ENCODE assay signal across 20 cellular contexts in genomic region chr15:98790270-98790669, GRCh38.
DNase-seq lines count a peak whose midpoint lies in the region; ATAC-seq and TF ChIP-seq lines count a peak whose summit lies in the region.
"Had no signal": no experiment of that assay in that cellular context is flagged by ENCODE, and none has a peak within 500 bp of the region (broad histone marks: within the 10 kb centered on the region; RNA-seq: fewer than 3 reads in every experiment).

No MANE protein-coding gene starts in this region.

- no peaks in the 10 kb centered on the region for H3K27me3 ChIP-seq in A673 (replicated peaks; ENCODE audit: insufficient read depth, low read depth, low read length, poor library complexity)
- H3K27me3 ChIP-seq in H9 (ENCODE audit: insufficient read depth, low read length): no peaks in the 10 kb centered on the region
- H3K27me3 ChIP-seq in endocrine pancreas (ENCODE audit: control insufficient read depth, insufficient read depth, low read length): no peaks in the 10 kb centered on the region
- no peaks in the 10 kb centered on the region for H3K27me3 ChIP-seq in trophoblast cell (ENCODE audit: insufficient read depth, low read length)

- CTCF ChIA-PET in A673 (lab: Charles Lee): no interaction called here

- H2BK15ac ChIP-seq in H9 (ENCODE audit: low read depth, low read length): no peak overlapping the region

- H4K91ac ChIP-seq in H9 (ENCODE audit: insufficient read length, low read depth, low read length) (no peak overlapping the region), trophoblast cell (ENCODE audit: low read depth, low read length) (no peak overlapping the region)

- POLR2A ChIA-PET in A673 (lab: Charles Lee; ENCODE audit: low non-redundant PET): interaction anchor here (0.6 kb wide), 1 partner anchor 61 kb away, joined by 3 read pairs; no protein-coding TSS in a partner anchor

- no peaks in the 10 kb centered on the region for H3K36me3 ChIP-seq in A673 (ENCODE audit: insufficient read depth, low read length, poor library complexity, severe bottlenecking)
- H3K36me3 ChIP-seq in endocrine pancreas (ENCODE audit: control insufficient read depth, insufficient read depth, low read length): no peaks in the 10 kb centered on the region
- H3K36me3 ChIP-seq in trophoblast cell (ENCODE audit: control insufficient read depth in 1 of 2, insufficient read depth in 2 of 2, low read length in 2 of 2): peaks cover 0 to 2% of the 10 kb centered on the region in 2 experiments

- H3K4ac ChIP-seq in H9 (ENCODE audit: low read depth, low read length): no peak overlapping the region
- H3K4ac ChIP-seq in trophoblast cell (ENCODE audit: low read depth, low read length): peak overlapping the region; percentile 84

- no peaks in the 10 kb centered on the region for H3K23me2 ChIP-seq in H9 (ENCODE audit: insufficient read length, low read depth, low read length, poor library complexity, severe bottlenecking)

- H2BK20ac ChIP-seq in H9 (ENCODE audit: low read depth, low read length, poor library complexity, severe bottlenecking): no peak overlapping the region

- no peaks in the 10 kb centered on the region for H3K9me3 ChIP-seq in A673 (ENCODE audit: low read depth, low read length, poor library complexity, severe bottlenecking)
- H3K9me3 ChIP-seq in H9 (ENCODE audit: control insufficient read depth, low read depth, low read length): no peaks in the 10 kb centered on the region
- H3K9me3 ChIP-seq in endocrine pancreas (ENCODE audit: control insufficient read depth, low read length): no peaks in the 10 kb centered on the region
- no peaks in the 10 kb centered on the region for H3K9me3 ChIP-seq in trophoblast cell (ENCODE audit: insufficient read depth, low read depth, low read length)

- H2AFZ ChIP-seq in H9 (ENCODE audit: low read length) (no peak overlapping the region), trophoblast cell (ENCODE audit: insufficient read depth, low read length, poor library complexity) (no peak overlapping the region)

- H2BK12ac ChIP-seq in H9 (ENCODE audit: insufficient read length, low read depth, low read length) (no peak overlapping the region), trophoblast cell (ENCODE audit: low read length) (no peak overlapping the region)

- H2BK120ac ChIP-seq in H9 (ENCODE audit: low read depth, low read length, poor library complexity, severe bottlenecking): no peak overlapping the region
- no peak overlapping the region for H2BK120ac ChIP-seq in trophoblast cell (ENCODE audit: insufficient read depth, low read length, poor library complexity)

- no peaks in the 10 kb centered on the region for H3K27me3 Mint-ChIP-seq in H9 (ENCODE audit: low read depth)
- no peaks in the 10 kb centered on the region for H3K27me3 Mint-ChIP-seq in activated T-cell treated with anti-CD3 and anti-CD28 coated beads, Interleukin-2, amount 50 U/mL, for 72 hours (ENCODE audit: low read depth)

- BruUV-seq in A673 (replicated peaks; lab: Mats Ljungman, UMichigan): no TSS peak

- H3K4me1 Mint-ChIP-seq in H9: peaks cover 87 to 92% of the 10 kb centered on the region in 2 experiments
- H3K4me1 Mint-ChIP-seq in activated T-cell treated with anti-CD3 and anti-CD28 coated beads, Interleukin-2, amount 50 U/mL, for 72 hours (ENCODE audit: low read depth): peaks cover 69% of the 10 kb centered on the region
- peaks cover 21% of the 10 kb centered on the region for H3K4me1 Mint-ChIP-seq in stimulated activated effector memory CD8-positive, alpha-beta T cell treated with anti-CD3 and anti-CD28 coated beads, Interleukin-12 subunit alpha, Interleukin-12 subunit beta, amount 100 ng/mL, for 72 hours

- H3K27ac ChIP-seq in A673 (ENCODE audit: low read depth, low read length, poor library complexity, severe bottlenecking): peak overlapping the region; percentile 36
- no peak overlapping the region for H3K27ac ChIP-seq in H9 (ENCODE audit: insufficient read length, low read depth, low read length)
- H3K27ac ChIP-seq in trophoblast cell (ENCODE audit: low read depth, low read length): no peak overlapping the region

- H4K8ac ChIP-seq in H9 (replicated peaks; ENCODE audit: insufficient read length, low read depth, low read length) (no peak overlapping the region), trophoblast cell (ENCODE audit: low read depth, low read length) (peak overlapping the region; percentile 55)

- no peak for ATAC-seq in activated T-cell treated with anti-CD3 and anti-CD28 coated beads, Interleukin-2, amount 50 U/mL, for 72 hours (replicated peaks in 1 of 2)
- no peak for ATAC-seq in HG02588 (IDR thresholded peaks at IDR 0.05; ENCODE audit: unreplicated experiment)
- ATAC-seq in stimulated activated effector memory CD8-positive, alpha-beta T cell treated with anti-CD3 and anti-CD28 coated beads, Interleukin-12 subunit alpha, Interleukin-12 subunit beta, amount 100 ng/mL, for 72 hours: no peak
- ATAC-seq: SK-N-SH treated with all-trans-retinoic acid at 6 μM for 48 hours had no signal

- peaks cover 12% of the 10 kb centered on the region for H3K79me1 ChIP-seq in H9 (ENCODE audit: insufficient read depth, low read depth, low read length, poor library complexity, severe bottlenecking)
- no peaks in the 10 kb centered on the region for H3K79me1 ChIP-seq in trophoblast cell (ENCODE audit: low read length)

- H3K14ac ChIP-seq in H9 (ENCODE audit: insufficient read depth, low read length) (no peak overlapping the region), trophoblast cell (ENCODE audit: low read length) (no peak overlapping the region)

- TF ChIP-seq CTCF in A673 (conservative IDR thresholded peaks at IDR 0.05; ENCODE audit: low read depth, low read length) (no peak), H9 (conservative IDR thresholded peaks at IDR 0.05) (no peak)

- H3K4me2 ChIP-seq in H9 (ENCODE audit: insufficient read depth, insufficient read length, low read length): no peak overlapping the region
- no peak overlapping the region for H3K4me2 ChIP-seq in trophoblast cell (ENCODE audit: low read length)

- H3K27ac Mint-ChIP-seq in H9: peak overlapping the region; percentile 14 to 63 (median 28); a peak in 2 of 7 replicates
- no peak overlapping the region for H3K27ac Mint-ChIP-seq in activated T-cell treated with anti-CD3 and anti-CD28 coated beads, Interleukin-2, amount 50 U/mL, for 72 hours
- H3K27ac Mint-ChIP-seq in stimulated activated effector memory CD8-positive, alpha-beta T cell treated with anti-CD3 and anti-CD28 coated beads, Interleukin-12 subunit alpha, Interleukin-12 subunit beta, amount 100 ng/mL, for 72 hours: no peak overlapping the region

- H3K9me3 Mint-ChIP-seq in H9: no peaks in the 10 kb centered on the region
- no peaks in the 10 kb centered on the region for H3K9me3 Mint-ChIP-seq in activated T-cell treated with anti-CD3 and anti-CD28 coated beads, Interleukin-2, amount 50 U/mL, for 72 hours
- H3K9me3 Mint-ChIP-seq in stimulated activated effector memory CD8-positive, alpha-beta T cell treated with anti-CD3 and anti-CD28 coated beads, Interleukin-12 subunit alpha, Interleukin-12 subunit beta, amount 100 ng/mL, for 72 hours: no peaks in the 10 kb centered on the region

- no peaks in the 10 kb centered on the region for H4K20me1 ChIP-seq in H9 (ENCODE audit: control insufficient read depth, insufficient read depth, insufficient read length)

- no peak overlapping the region for H3K18ac ChIP-seq in H9 (ENCODE audit: insufficient read length, low read depth, low read length)
- peak overlapping the region; percentile 81 for H3K18ac ChIP-seq in trophoblast cell (ENCODE audit: low read length)

- no CpG with 5 or more reads among the region's 5 CpGs for WGBS in H9 (ENCODE audit: extremely low coverage, insufficient read length, low lambda C conversion rate)
- WGBS in trophoblast cell (ENCODE audit: extremely low coverage, insufficient coverage, insufficient read length): no CpG with 5 or more reads among the region's 5 CpGs

- no peak overlapping the region for H4K12ac ChIP-seq in trophoblast cell (ENCODE audit: low read depth, low read length)

- no peak overlapping the region for H3K4me3 ChIP-seq in A673 (ENCODE audit: low read depth, low read length, poor library complexity, severe bottlenecking)
- H3K4me3 ChIP-seq in endocrine pancreas (ENCODE audit: control insufficient read depth, insufficient read depth, low read length): peak overlapping the region; percentile 34
- no peak overlapping the region for H3K4me3 ChIP-seq in trophoblast cell (ENCODE audit: low read depth, low read length)

- H3K23ac ChIP-seq in H9 (ENCODE audit: insufficient read length, low read depth, low read length) (no peak overlapping the region), trophoblast cell (ENCODE audit: low read length) (no peak overlapping the region)

- DNase-seq in A673 (ENCODE audit: low spot score): no peak
- no peak for DNase-seq in H9
- no peak for DNase-seq in trophoblast cell
- no peak for DNase-seq in activated T-cell treated with anti-CD3 and anti-CD28 coated beads, Interleukin-2, amount 50 U/mL, for 72 hours
- DNase-seq in stimulated activated effector memory CD8-positive, alpha-beta T cell treated with anti-CD3 and anti-CD28 coated beads, Interleukin-12 subunit alpha, Interleukin-12 subunit beta, amount 100 ng/mL, for 72 hours (ENCODE audit: low spot score in 2 of 2): no peak
- DNase-seq: ACHN, COR-L47, DMS 273 treated with DMSO at 0.1 percent for 48 hours, DND-41, HCEC 1CT, KG1, MV-4-11, NCI-H187 treated with DMSO at 0.1 percent for 48 hours, NCI-H226, NCI-H524, RPMI8226, SIG-M5 had no signal

- H2BK5ac ChIP-seq in H9 (ENCODE audit: insufficient read length, low read length) (no peak overlapping the region), trophoblast cell (ENCODE audit: low read depth, low read length, poor library complexity) (no peak overlapping the region)

- peaks cover 28% of the 10 kb centered on the region; the same call in 1 of the 2 replicates for H3K79me2 ChIP-seq in H9 (ENCODE audit: insufficient read depth, low read length)
- H3K79me2 ChIP-seq in trophoblast cell (ENCODE audit: control insufficient read depth, insufficient read depth, low read length, poor library complexity): peaks cover 10% of the 10 kb centered on the region

- H2AK5ac ChIP-seq in H9 (ENCODE audit: insufficient read length, low read length) (no peak overlapping the region), trophoblast cell (ENCODE audit: low read length) (no peak overlapping the region)

- H3K56ac ChIP-seq in H9 (ENCODE audit: insufficient read length, low read depth, low read length): no peak overlapping the region

- H3K4me1 ChIP-seq in A673 (ENCODE audit: insufficient read depth, low read length, poor library complexity, severe bottlenecking) (peaks cover 80% of the 10 kb centered on the region), H9 (ENCODE audit: insufficient read depth, low read length) (peaks cover 21% of the 10 kb centered on the region), endocrine pancreas (ENCODE audit: control insufficient read depth, insufficient read depth, low read length) (peaks cover 75% of the 10 kb centered on the region), trophoblast cell (ENCODE audit: control insufficient read depth in 1 of 2, insufficient read depth in 2 of 2, low read length in 2 of 2) (peaks cover 11 to 16% of the 10 kb centered on the region in 2 experiments)

- intact Hi-C loops in A673 (cut with micrococcal nuclease; ENCODE audit: unreplicated experiment): no loop called here

- H4K5ac ChIP-seq in H9 (ENCODE audit: insufficient read length, low read depth, low read length): no peak overlapping the region

- no peaks in the 10 kb centered on the region for H3K36me3 Mint-ChIP-seq in H9 (ENCODE audit: insufficient read depth in 1 of 3, low read depth in 3 of 3)
- no peaks in the 10 kb centered on the region for H3K36me3 Mint-ChIP-seq in activated T-cell treated with anti-CD3 and anti-CD28 coated beads, Interleukin-2, amount 50 U/mL, for 72 hours (ENCODE audit: insufficient read depth in 2 of 2)
- no peaks in the 10 kb centered on the region for H3K36me3 Mint-ChIP-seq in stimulated activated effector memory CD8-positive, alpha-beta T cell treated with anti-CD3 and anti-CD28 coated beads, Interleukin-12 subunit alpha, Interleukin-12 subunit beta, amount 100 ng/mL, for 72 hours

- H3T11ph ChIP-seq in H9 (ENCODE audit: low read length): no peak overlapping the region

- H3K4me3 Mint-ChIP-seq in H9: no peak overlapping the region
- H3K4me3 Mint-ChIP-seq in activated T-cell treated with anti-CD3 and anti-CD28 coated beads, Interleukin-2, amount 50 U/mL, for 72 hours: no peak overlapping the region
- no peak overlapping the region for H3K4me3 Mint-ChIP-seq in stimulated activated effector memory CD8-positive, alpha-beta T cell treated with anti-CD3 and anti-CD28 coated beads, Interleukin-12 subunit alpha, Interleukin-12 subunit beta, amount 100 ng/mL, for 72 hours

- H3K9ac ChIP-seq in H9 (ENCODE audit: extremely low read depth, insufficient read length, low read length) (no peak overlapping the region), endocrine pancreas (ENCODE audit: control insufficient read depth, insufficient read depth, low read length) (no peak overlapping the region), trophoblast cell (ENCODE audit: low read length) (no peak overlapping the region)

Comparison
In these comparisons a context has a peak if more than half of its experiments do, and no peak if none do; other contexts are left out.
1. H3K27ac Mint-ChIP-seq: peak in H9 (3 of 3); none in activated T-cell treated with anti-CD3 and anti-CD28 coated beads, Interleukin-2, amount 50 U/mL, for 72 hours (single experiment) and stimulated activated effector memory CD8-positive, alpha-beta T cell treated with anti-CD3 and anti-CD28 coated beads, Interleukin-12 subunit alpha, Interleukin-12 subunit beta, amount 100 ng/mL, for 72 hours (single experiment).